Comparison of ENCODE assay signal across 1 cellular context in the genomic region with DNA sequence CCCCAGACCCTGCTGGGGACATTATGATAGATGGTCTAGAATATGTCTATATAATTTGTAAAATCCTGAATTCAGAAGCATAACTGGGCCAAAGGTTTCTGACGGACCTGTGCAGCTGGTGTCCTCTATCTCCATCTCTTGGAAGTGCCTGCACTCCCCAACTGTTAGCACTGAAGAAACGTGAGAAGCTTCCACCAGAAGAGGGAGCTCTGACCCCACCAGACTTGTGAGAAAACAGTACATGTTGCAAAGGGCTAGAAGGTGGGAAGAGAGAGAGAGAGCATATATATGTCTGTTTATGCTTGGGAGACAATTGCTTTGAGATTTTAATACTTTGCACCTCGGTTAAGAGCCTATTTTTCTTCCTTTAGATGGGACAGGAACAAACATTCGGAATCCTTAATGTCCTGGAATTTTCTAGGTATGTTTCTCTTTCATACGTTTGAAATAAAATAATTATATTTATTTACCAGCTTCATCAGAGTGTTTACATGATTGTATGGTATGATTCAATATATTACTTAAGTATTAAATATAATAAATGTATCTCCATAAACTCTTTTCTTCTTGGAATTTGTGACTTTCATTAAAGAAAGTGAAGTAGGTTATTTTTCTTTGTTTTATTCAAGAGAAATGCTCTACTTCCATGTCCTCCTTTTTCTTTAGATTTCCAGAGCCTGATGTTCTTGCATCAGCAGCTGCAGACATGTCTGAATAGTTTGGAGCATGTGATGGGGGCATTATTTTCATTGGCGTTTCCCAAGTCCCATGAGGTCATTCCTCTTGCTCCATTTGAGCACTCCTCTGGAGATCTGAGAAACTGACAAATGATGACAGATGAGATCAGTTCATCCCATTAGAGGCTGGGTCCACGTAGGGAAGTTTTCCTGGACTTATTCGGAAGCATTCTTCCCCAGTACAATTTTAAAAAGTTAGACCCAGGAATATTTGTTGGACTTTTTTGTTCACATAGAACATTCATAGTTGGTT.
TF ChIP-seq lines count a peak whose summit lies in the region.

No MANE protein-coding gene starts in this region.

TF ChIP-seq in GM12878, 131 proteins besides CTCF, POLR2A, EP300 and RAD21 (continued from another document):
- TF ChIP-seq NFXL1 (IDR thresholded peaks at IDR 0.05; ENCODE audit: borderline replicate concordance) (no peak), LARP7 (IDR thresholded peaks at IDR 0.05) (no peak), ZNF217 (IDR thresholded peaks at IDR 0.05) (no peak), BHLHE40 (IDR thresholded peaks at IDR 0.05; ENCODE audit: borderline replicate concordance in 1 of 2, low read depth in 2 of 2, low read length in 1 of 2) (peak in 1 of 2 experiments; percentile 47; a peak in 2 of 4 replicates), FOXM1 (IDR thresholded peaks at IDR 0.05; ENCODE audit: low read depth, low read length) (no peak), KLF5 (IDR thresholded peaks at IDR 0.05; ENCODE audit: partially characterized antibody) (no peak), SP1 (IDR thresholded peaks at IDR 0.05; ENCODE audit: low read depth, low read length) (no peak), RUNX3 (IDR thresholded peaks at IDR 0.05; ENCODE audit: low read length) (no peak)
- TF ChIP-seq, protein P1, sequence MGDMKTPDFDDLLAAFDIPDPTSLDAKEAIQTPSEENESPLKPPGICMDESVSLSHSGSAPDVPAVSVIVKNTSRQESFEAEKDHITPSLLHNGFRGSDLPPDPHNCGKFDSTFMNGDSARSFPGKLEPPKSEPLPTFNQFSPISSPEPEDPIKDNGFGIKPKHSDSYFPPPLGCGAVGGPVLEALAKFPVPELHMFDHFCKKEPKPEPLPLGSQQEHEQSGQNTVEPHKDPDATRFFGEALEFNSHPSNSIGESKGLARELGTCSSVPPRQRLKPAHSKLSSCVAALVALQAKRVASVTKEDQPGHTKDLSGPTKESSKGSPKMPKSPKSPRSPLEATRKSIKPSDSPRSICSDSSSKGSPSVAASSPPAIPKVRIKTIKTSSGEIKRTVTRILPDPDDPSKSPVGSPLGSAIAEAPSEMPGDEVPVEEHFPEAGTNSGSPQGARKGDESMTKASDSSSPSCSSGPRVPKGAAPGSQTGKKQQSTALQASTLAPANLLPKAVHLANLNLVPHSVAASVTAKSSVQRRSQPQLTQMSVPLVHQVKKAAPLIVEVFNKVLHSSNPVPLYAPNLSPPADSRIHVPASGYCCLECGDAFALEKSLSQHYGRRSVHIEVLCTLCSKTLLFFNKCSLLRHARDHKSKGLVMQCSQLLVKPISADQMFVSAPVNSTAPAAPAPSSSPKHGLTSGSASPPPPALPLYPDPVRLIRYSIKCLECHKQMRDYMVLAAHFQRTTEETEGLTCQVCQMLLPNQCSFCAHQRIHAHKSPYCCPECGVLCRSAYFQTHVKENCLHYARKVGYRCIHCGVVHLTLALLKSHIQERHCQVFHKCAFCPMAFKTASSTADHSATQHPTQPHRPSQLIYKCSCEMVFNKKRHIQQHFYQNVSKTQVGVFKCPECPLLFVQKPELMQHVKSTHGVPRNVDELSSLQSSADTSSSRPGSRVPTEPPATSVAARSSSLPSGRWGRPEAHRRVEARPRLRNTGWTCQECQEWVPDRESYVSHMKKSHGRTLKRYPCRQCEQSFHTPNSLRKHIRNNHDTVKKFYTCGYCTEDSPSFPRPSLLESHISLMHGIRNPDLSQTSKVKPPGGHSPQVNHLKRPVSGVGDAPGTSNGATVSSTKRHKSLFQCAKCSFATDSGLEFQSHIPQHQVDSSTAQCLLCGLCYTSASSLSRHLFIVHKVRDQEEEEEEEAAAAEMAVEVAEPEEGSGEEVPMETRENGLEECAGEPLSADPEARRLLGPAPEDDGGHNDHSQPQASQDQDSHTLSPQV (IDR thresholded peaks at IDR 0.05) = no peak
- TF ChIP-seq, protein P2, sequence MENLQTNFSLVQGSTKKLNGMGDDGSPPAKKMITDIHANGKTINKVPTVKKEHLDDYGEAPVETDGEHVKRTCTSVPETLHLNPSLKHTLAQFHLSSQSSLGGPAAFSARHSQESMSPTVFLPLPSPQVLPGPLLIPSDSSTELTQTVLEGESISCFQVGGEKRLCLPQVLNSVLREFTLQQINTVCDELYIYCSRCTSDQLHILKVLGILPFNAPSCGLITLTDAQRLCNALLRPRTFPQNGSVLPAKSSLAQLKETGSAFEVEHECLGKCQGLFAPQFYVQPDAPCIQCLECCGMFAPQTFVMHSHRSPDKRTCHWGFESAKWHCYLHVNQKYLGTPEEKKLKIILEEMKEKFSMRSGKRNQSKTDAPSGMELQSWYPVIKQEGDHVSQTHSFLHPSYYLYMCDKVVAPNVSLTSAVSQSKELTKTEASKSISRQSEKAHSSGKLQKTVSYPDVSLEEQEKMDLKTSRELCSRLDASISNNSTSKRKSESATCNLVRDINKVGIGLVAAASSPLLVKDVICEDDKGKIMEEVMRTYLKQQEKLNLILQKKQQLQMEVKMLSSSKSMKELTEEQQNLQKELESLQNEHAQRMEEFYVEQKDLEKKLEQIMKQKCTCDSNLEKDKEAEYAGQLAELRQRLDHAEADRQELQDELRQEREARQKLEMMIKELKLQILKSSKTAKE (IDR thresholded peaks at IDR 0.05; ENCODE audit: low read depth, poor library complexity, severe bottlenecking) = no peak
- TF ChIP-seq, protein P3, sequence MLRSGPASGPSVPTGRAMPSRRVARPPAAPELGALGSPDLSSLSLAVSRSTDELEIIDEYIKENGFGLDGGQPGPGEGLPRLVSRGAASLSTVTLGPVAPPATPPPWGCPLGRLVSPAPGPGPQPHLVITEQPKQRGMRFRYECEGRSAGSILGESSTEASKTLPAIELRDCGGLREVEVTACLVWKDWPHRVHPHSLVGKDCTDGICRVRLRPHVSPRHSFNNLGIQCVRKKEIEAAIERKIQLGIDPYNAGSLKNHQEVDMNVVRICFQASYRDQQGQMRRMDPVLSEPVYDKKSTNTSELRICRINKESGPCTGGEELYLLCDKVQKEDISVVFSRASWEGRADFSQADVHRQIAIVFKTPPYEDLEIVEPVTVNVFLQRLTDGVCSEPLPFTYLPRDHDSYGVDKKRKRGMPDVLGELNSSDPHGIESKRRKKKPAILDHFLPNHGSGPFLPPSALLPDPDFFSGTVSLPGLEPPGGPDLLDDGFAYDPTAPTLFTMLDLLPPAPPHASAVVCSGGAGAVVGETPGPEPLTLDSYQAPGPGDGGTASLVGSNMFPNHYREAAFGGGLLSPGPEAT (IDR thresholded peaks at IDR 0.05; ENCODE audit: low read depth) = no peak
TF ChIP-seq in GM12878: peak in this region for 3.
